Comparison of ENCODE assay signal across 19 cellular contexts in genomic region chr5:136028090-136028489, GRCh38.
DNase-seq lines count a peak whose midpoint lies in the region.
"Had no signal": no experiment of that assay in that cellular context is flagged by ENCODE, and none has a peak within 500 bp of the region (broad histone marks: within the 10 kb centered on the region; RNA-seq: fewer than 3 reads in every experiment).

No MANE protein-coding gene starts in this region.

- no peaks in the 10 kb centered on the region for H3K9me3 ChIP-seq in mucosa of stomach (ENCODE audit: control insufficient read depth, low read length)
- H3K9me3 ChIP-seq: esophagus squamous epithelium, Peyer's patch, testis had no signal

- H3K79me2 ChIP-seq in ACC112 (ENCODE audit: control insufficient read depth, insufficient read depth, low read length, unreplicated experiment), result peaks cover 55% of the 10 kb centered on the region

- H3K9ac ChIP-seq in mucosa of stomach (ENCODE audit: low read length), result peak overlapping the region; percentile 22

- H3K36me3 ChIP-seq in ACC112 (ENCODE audit: insufficient read depth, low read length) (peaks cover 26% of the 10 kb centered on the region), mucosa of stomach (ENCODE audit: control insufficient read depth, insufficient read depth, low read length) (no peaks in the 10 kb centered on the region)
- H3K36me3 ChIP-seq: esophagus squamous epithelium, Peyer's patch had no signal

- DNase-seq in NCI-H69 (lab: John Stamatoyannopoulos, UW), result peak; percentile 22
- DNase-seq in epithelial cell of prostate (ENCODE audit: low read depth, low spot score), result peak; percentile 50
- DNase-seq in DMS79 treated with DMSO at 0.1 percent for 48 hours (lab: John Stamatoyannopoulos, UW), result no peak
- no peak for DNase-seq in NCI-H1048 (lab: John Stamatoyannopoulos, UW)
- DNase-seq in kidney tubule cell (ENCODE audit: low spot score), result no peak
- no peak for DNase-seq in NCI-H526 (lab: John Stamatoyannopoulos, UW)
- DNase-seq: activated CD4-positive, alpha-beta memory T cell treated with anti-CD3 and anti-CD28 coated beads, Interleukin-2, amount 10 ng/mL, durations not matched to agents 7 days and 5 days; activated naive CD4-positive, alpha-beta T cell treated with anti-CD3 and anti-CD28 coated beads, Interleukin-2, amount 10 ng/mL, durations not matched to agents 7 days and 5 days; effector CD4-positive, alpha-beta T cell; esophagus squamous epithelium; NCI-H1092; NCI-H1930; NCI-H446 treated with DMSO at 0.1 percent for 48 hours; T1000 had no signal

- no peaks in the 10 kb centered on the region for H3K27me3 ChIP-seq in ACC112 (ENCODE audit: insufficient read depth, low read length)
- peaks cover 32% of the 10 kb centered on the region for H3K27me3 ChIP-seq in mucosa of stomach (ENCODE audit: control insufficient read depth, insufficient read depth, low read length)
- H3K27me3 ChIP-seq: Peyer's patch, testis had no signal

- peak overlapping the region; percentile 96 for H3K4me3 ChIP-seq in ACC112 (ENCODE audit: low read depth, low read length)
- H3K4me3 ChIP-seq in mucosa of stomach (ENCODE audit: low read length), result no peak overlapping the region

- no peak overlapping the region for H2AFZ ChIP-seq in ACC112 (ENCODE audit: low read length, unreplicated experiment)

- H3K27ac ChIP-seq in ACC112 (ENCODE audit: low read depth, low read length), result peak overlapping the region; percentile 78
- H3K27ac ChIP-seq in epithelial cell of prostate, result no peak overlapping the region
- H3K27ac ChIP-seq: C4-2B had no signal

- H3K4me1 ChIP-seq in ACC112 (ENCODE audit: control insufficient read depth, insufficient read depth, low read length, unreplicated experiment) (peaks cover 64% of the 10 kb centered on the region), mucosa of stomach (ENCODE audit: control insufficient read depth, insufficient read depth, low read length) (peaks cover 16% of the 10 kb centered on the region)

Comparison
In these comparisons a context has a peak if more than half of its experiments do, and no peak if none do; other contexts are left out.
1. DNase-seq: peak in NCI-H69 (single experiment) and epithelial cell of prostate (single experiment); none in DMS79 treated with DMSO at 0.1 percent for 48 hours (single experiment), NCI-H1048 (single experiment), kidney tubule cell (single experiment) and NCI-H526 (0 of 2).